Comparison of ENCODE assay signal across 7 cellular contexts in genomic region chr4:55398461-55398860, GRCh38. TPM values are rescaled to one million over a fixed set of nuclear protein-coding genes. Genes with fewer than 3 reads are reported as not detected.
DNase-seq lines count a peak whose midpoint lies in the region; ATAC-seq and TF ChIP-seq lines count a peak whose summit lies in the region.

No MANE protein-coding gene starts in this region.

- H3K36me3 ChIP-seq in WERI-Rb-1 (peaks cover 30% of the 10 kb centered on the region), spleen (peaks cover 0 to 29% (median 6%) of the 10 kb centered on the region in 6 donors)

- TF ChIP-seq CTCF in WERI-Rb-1 (IDR thresholded peaks at IDR 0.05; ENCODE audit: low read depth, low read length): no peak
- TF ChIP-seq CTCF in spleen (IDR thresholded peaks at IDR 0.05 in 8 of 11, conservative IDR thresholded peaks at IDR 0.05 in 3 of 11): no peak

- WGBS in spleen, 5 donors: 35 to 66% (median 63%) methylated on average over 1 of the region's 1 CpG

- DNase-seq in HCEC 1CT (peak; percentile 39), WERI-Rb-1 (no peak), globus pallidus (ENCODE audit: low spot score) (peak; percentile 34), spleen (no peak), NCI-H1105 treated with DMSO at 0.1 percent for 48 hours (lab: John Stamatoyannopoulos, UW) (no peak)
- DNase-seq in stimulated activated naive CD4-positive, alpha-beta T cell treated with Interleukin-2 at 50 U/mL for 16 hours (lab: John Stamatoyannopoulos, UW): no peak

- no peak for ATAC-seq in HG03097 (IDR thresholded peaks at IDR 0.05; ENCODE audit: low FRiP score, unreplicated experiment)

- peaks cover 13 to 70% (median 47%) of the 10 kb centered on the region in 6 donors for H3K4me1 ChIP-seq in spleen

- H3K27ac ChIP-seq in WERI-Rb-1 (no peak overlapping the region), spleen (peak overlapping the region in 7 of 8 donors; percentile 96 to 100 (median 98))

- no peaks in the 10 kb centered on the region for H3K9me3 ChIP-seq in WERI-Rb-1 (ENCODE audit: severe bottlenecking)
- H3K9me3 ChIP-seq in spleen: no peaks in the 10 kb centered on the region

- H3K27me3 ChIP-seq in WERI-Rb-1 (ENCODE audit: insufficient read depth, low read depth, severe bottlenecking): no peaks in the 10 kb centered on the region
- H3K27me3 ChIP-seq in spleen (replicated peaks in 1 of 7): no peaks in the 10 kb centered on the region

- H3K4me3 ChIP-seq in WERI-Rb-1 (ENCODE audit: low read depth, low read length) (peak overlapping the region; percentile 26), spleen (peak overlapping the region in 7 of 8 donors; percentile 84 to 95 (median 88))

- no peak for TF ChIP-seq POLR2A in spleen (IDR thresholded peaks at IDR 0.05)

- intact Hi-C loops in spleen (cut with DNase I; ENCODE audit: low total_unique reads): loop anchor here (10.0 kb wide), 1 partner anchor 54 kb away; the partner anchor contains the start of gene SRD5A3

RNA-seq across cellular contexts. Expression of gene TMEM165, which starts 2.7 kb away (rescaled TPM):
- 100 to 1,000 TPM in 6 of 7 donors, 10 to 100 TPM in 1; 94.8 to 193 (median 160) TPM for total RNA-seq in spleen
- 10 to 100 TPM; 54.3 to 60.3 (median 54.7) TPM for polyA plus RNA-seq in spleen

RNA-seq across cellular contexts. Expression of gene SRD5A3, which starts 52.4 kb away (rescaled TPM):
- total RNA-seq in spleen: 10 to 100 TPM in 1 of 7 donors, 1 to 10 TPM in 6; 2.8 to 11.1 (median 6.2) TPM
- 1 to 10 TPM; 4.4 to 7.4 (median 5.7) TPM for polyA plus RNA-seq in spleen

Comparison
In these comparisons a context has a peak if more than half of its experiments do, and no peak if none do; other contexts are left out.
1. DNase-seq: peak in HCEC 1CT (single experiment) and globus pallidus (single experiment); none in WERI-Rb-1 (single experiment), spleen (single experiment), stimulated activated naive CD4-positive, alpha-beta T cell treated with Interleukin-2 at 50 U/mL for 16 hours (single experiment) and NCI-H1105 treated with DMSO at 0.1 percent for 48 hours (single experiment).